25 cellular contexts compared by ENCODE assay signal in the genomic region with DNA sequence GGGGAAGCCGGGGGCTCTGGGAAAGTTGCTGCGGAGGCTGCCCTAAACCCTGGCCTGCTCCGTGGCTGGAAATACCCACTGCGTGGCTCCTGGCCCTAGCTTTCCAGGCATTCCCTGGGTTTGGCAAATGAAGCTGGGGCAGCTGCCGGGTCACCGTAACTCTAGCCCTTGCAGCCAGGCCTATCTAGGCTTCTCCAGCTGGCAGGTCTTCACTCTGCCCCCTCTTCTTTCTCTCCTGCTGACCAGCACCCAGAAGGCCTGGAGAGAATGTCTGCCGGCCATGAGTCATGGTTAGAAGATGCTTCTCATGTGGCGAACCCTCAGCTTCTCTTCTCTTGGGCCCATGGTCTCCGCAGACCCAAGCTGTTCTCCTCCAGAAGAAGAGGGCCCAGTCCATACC. TPM values are rescaled to one million over a fixed set of nuclear protein-coding genes. Genes with fewer than 3 reads are reported as not detected.
"Had no signal": no experiment of that assay in that cellular context is flagged by ENCODE, and none has a peak within 500 bp of the region (broad histone marks: within the 10 kb centered on the region; RNA-seq: fewer than 3 reads in every experiment).

No MANE protein-coding gene starts in this region.

- H3K9me3 ChIP-seq: esophagus muscularis mucosa, lower lobe of right lung, pancreas, right lobe of liver, thoracic aorta, tibial nerve, upper lobe of left lung had no signal

- H3K9me3 Mint-ChIP-seq: immature natural killer cell; naive thymus-derived CD4-positive, alpha-beta T cell; nephron; stimulated activated naive B cell treated with anti-CD40 and anti-IgM and Interleukin-4, amounts not matched to agents 10 μg/mL and 1 μg/mL and 100 μg/mL, for 72 hours; stimulated activated naive CD8-positive, alpha-beta T cell treated with anti-CD3 and anti-CD28 coated beads, Interleukin-15, Interleukin-2, amounts not matched to agents 100 ng/mL and 50 ng/mL, for 24 hours had no signal

- H3K36me3 ChIP-seq: esophagus muscularis mucosa, lower lobe of right lung, pancreas, right lobe of liver, thoracic aorta, tibial nerve, upper lobe of left lung had no signal

- DNase-seq: dermis blood vessel endothelial cell; effector memory CD4-positive, alpha-beta T cell; foreskin keratinocyte; hypothalamus; immature natural killer cell; islet precursor cell; left ventricle myocardium superior; lower lobe of right lung; naive thymus-derived CD4-positive, alpha-beta T cell; nucleus accumbens; right lobe of liver; stimulated activated CD4-positive, alpha-beta T cell treated with anti-CD3 and anti-CD28 coated beads, Interleukin-15, amount 100 ng/mL, for 24 hours; stimulated activated CD4-positive, alpha-beta T cell treated with anti-CD3 and anti-CD28 coated beads, Interleukin-2, amount 100 ng/mL, for 48 hours; stimulated activated naive B cell treated with anti-CD40 and anti-IgM and Interleukin-4, amounts not matched to agents 10 μg/mL and 1 μg/mL and 100 μg/mL, for 72 hours; upper lobe of left lung had no signal

- H3K4me1 ChIP-seq: foreskin keratinocyte had no signal

- H3K4me3 Mint-ChIP-seq: immature natural killer cell; naive thymus-derived CD4-positive, alpha-beta T cell; nephron; stimulated activated naive B cell treated with anti-CD40 and anti-IgM and Interleukin-4, amounts not matched to agents 10 μg/mL and 1 μg/mL and 100 μg/mL, for 72 hours; stimulated activated naive CD8-positive, alpha-beta T cell treated with anti-CD3 and anti-CD28 coated beads, Interleukin-15, Interleukin-2, amounts not matched to agents 100 ng/mL and 50 ng/mL, for 24 hours had no signal

- H3K4me3 ChIP-seq: coronary artery, esophagus muscularis mucosa, lower lobe of right lung, pancreas, right lobe of liver, thoracic aorta, tibial nerve, upper lobe of left lung had no signal

- H3K36me3 Mint-ChIP-seq: immature natural killer cell; naive thymus-derived CD4-positive, alpha-beta T cell; stimulated activated naive B cell treated with anti-CD40 and anti-IgM and Interleukin-4, amounts not matched to agents 10 μg/mL and 1 μg/mL and 100 μg/mL, for 72 hours had no signal

- H3K27ac Mint-ChIP-seq: immature natural killer cell; naive thymus-derived CD4-positive, alpha-beta T cell; nephron; stimulated activated naive B cell treated with anti-CD40 and anti-IgM and Interleukin-4, amounts not matched to agents 10 μg/mL and 1 μg/mL and 100 μg/mL, for 72 hours; stimulated activated naive CD8-positive, alpha-beta T cell treated with anti-CD3 and anti-CD28 coated beads, Interleukin-15, Interleukin-2, amounts not matched to agents 100 ng/mL and 50 ng/mL, for 24 hours had no signal

- H3K27ac ChIP-seq: coronary artery, esophagus muscularis mucosa, foreskin keratinocyte, lower lobe of right lung, pancreas, right lobe of liver, thoracic aorta, tibial nerve had no signal

RNA-seq across cellular contexts. Expression of a gene that starts 5.6 kb away (rescaled TPM):
- total RNA-seq: foreskin keratinocyte; mononuclear cell; naive thymus-derived CD4-positive, alpha-beta T cell had no signal
- polyA plus RNA-seq: foreskin keratinocyte; immature natural killer cell; naive thymus-derived CD4-positive, alpha-beta T cell had no signal

RNA-seq across cellular contexts. Expression of a gene that starts 49.5 kb away (rescaled TPM):
- total RNA-seq: esophagus muscularis mucosa, fibroblast of lung, left ventricle myocardium superior, mononuclear cell, posterior vena cava, right lobe of liver, thoracic aorta had no signal
- polyA plus RNA-seq: fibroblast of lung; immature natural killer cell; naive thymus-derived CD4-positive, alpha-beta T cell had no signal
